In genomic region chr14:91252901-91253794, GRCh38 we compare ENCODE assay signal across 8 cellular contexts. TPM values are rescaled to one million over a fixed set of nuclear protein-coding genes. Genes with fewer than 3 reads are reported as not detected.
DNase-seq lines count a peak whose midpoint lies in the region; ATAC-seq and TF ChIP-seq lines count a peak whose summit lies in the region.

No MANE protein-coding gene starts in this region.

- H3K36me3 Mint-ChIP-seq in CD14-positive monocyte, result peaks cover 0 to 4% of the 10 kb centered on the region in 2 donors
- H3K36me3 Mint-ChIP-seq in mesothelial cell of epicardium, result no peaks in the 10 kb centered on the region

- 0 out of 2 replicates have a peak, but pooled peaks cover 8% of the 10 kb centered on the region for H3K4me1 ChIP-seq in HEK293 (ENCODE audit: control insufficient read depth, insufficient read depth, low read length)
- H3K4me1 ChIP-seq in ectodermal cell (ENCODE audit: control insufficient read depth, insufficient read depth, low read length), result peaks cover 15% of the 10 kb centered on the region
- peaks cover 46 to 63% (median 53%) of the 10 kb centered on the region in 4 donors for H3K4me1 ChIP-seq in upper lobe of left lung

- intact Hi-C loops in CD14-positive monocyte (cut with micrococcal nuclease), result no loop called here

- WGBS in ectodermal cell, 2 experiments, result 1 to 2% methylated on average over 95 of the region's 95 CpGs
- WGBS in upper lobe of left lung, 2 donors, result 5 to 72% methylated on average over 3 to 20 of the region's 95 CpGs

- peaks cover 29 to 49% (median 39%) of the 10 kb centered on the region in 3 donors for H3K27me3 Mint-ChIP-seq in CD14-positive monocyte (ENCODE audit: low read depth in 3 of 3)
- peaks cover 10% of the 10 kb centered on the region for H3K27me3 Mint-ChIP-seq in mesothelial cell of epicardium (ENCODE audit: low read depth)

- POLR2A ChIA-PET in HEK293 (lab: Yijun Ruan, JAX), result no interaction called here

- H3K9me3 Mint-ChIP-seq in CD14-positive monocyte, result peaks cover 0 to 3% (median 0%) of the 10 kb centered on the region in 7 donors
- no peaks in the 10 kb centered on the region for H3K9me3 Mint-ChIP-seq in mesothelial cell of epicardium

- ATAC-seq in upper lobe of left lung (ENCODE audit: low FRiP score in 2 of 2), result peak in 1 of 2 donors; percentile 85
- ATAC-seq in GM21515 (IDR thresholded peaks at IDR 0.05; ENCODE audit: unreplicated experiment), result no peak

- no peak for TF ChIP-seq CTCF in CD14-positive monocyte (IDR thresholded peaks at IDR 0.05)
- TF ChIP-seq CTCF in HEK293 (tag by site-specific recombination; IDR thresholded peaks at IDR 0.05), result peak; percentile 49
- TF ChIP-seq CTCF in VCaP (conservative IDR thresholded peaks at IDR 0.05), result peak; percentile 22
- no peak for TF ChIP-seq CTCF in mesothelial cell of epicardium (IDR thresholded peaks at IDR 0.05; ENCODE audit: unreplicated experiment)
- TF ChIP-seq CTCF in upper lobe of left lung (IDR thresholded peaks at IDR 0.05), result peak in 1 of 6 experiments; percentile 5

- H3K4me3 ChIP-seq in HEK293 (ENCODE audit: low read depth, low read length) (peak overlapping the region; percentile 44), ectodermal cell (ENCODE audit: insufficient read depth, low read depth, low read length) (peak overlapping the region; percentile 62), upper lobe of left lung (peak overlapping the region; percentile 38 to 68 (median 60))

- TF ChIP-seq POLR2A in upper lobe of left lung (IDR thresholded peaks at IDR 0.05), result no peak

- DNase-seq in CD14-positive monocyte (ENCODE audit: low spot score) (no peak), mesothelial cell of epicardium (ENCODE audit: low spot score in 2 of 2, unreplicated experiment in 2 of 2) (peak in 1 of 2 experiments; percentile 53), upper lobe of left lung (peak; percentile 58 to 94), NCI-H526 treated with DMSO at 0.1 percent for 48 hours (lab: John Stamatoyannopoulos, UW) (no peak)

- no peak for TF ChIP-seq EP300 in upper lobe of left lung (IDR thresholded peaks at IDR 0.05)

- peaks cover 36% of the 10 kb centered on the region for H3K4me1 Mint-ChIP-seq in CD14-positive monocyte
- H3K4me1 Mint-ChIP-seq in mesothelial cell of epicardium, result peaks cover 30% of the 10 kb centered on the region

- CTCF ChIA-PET in HEK293 (lab: Yijun Ruan, JAX), result interaction anchor here (0.6 to 1.4 kb wide), 3 partner anchors 8 to 76 kb away, joined by 3 to 4 read pairs (median 3); partner anchors contain the start of gene GPR68

- no peak overlapping the region for H3K27ac Mint-ChIP-seq in CD14-positive monocyte
- H3K27ac Mint-ChIP-seq in mesothelial cell of epicardium, result no peak overlapping the region

- H3K4me3 Mint-ChIP-seq in CD14-positive monocyte (peak overlapping the region; percentile 70 to 81), mesothelial cell of epicardium (peak overlapping the region; percentile 75)

- H3K27ac ChIP-seq in HEK293 (ENCODE audit: extremely low read depth, low read depth, low read length) (peak overlapping the region; percentile 72; the same call in 1 of the 2 replicates), VCaP (peak overlapping the region; percentile 75), ectodermal cell (ENCODE audit: insufficient read depth, low read depth, low read length, poor library complexity, severe bottlenecking) (no peak overlapping the region), upper lobe of left lung (peak overlapping the region; percentile 65 to 83 (median 80))

- H3K27me3 ChIP-seq in ectodermal cell (ENCODE audit: control insufficient read depth, insufficient read depth, low read length, poor library complexity, severe bottlenecking) (peaks cover 32% of the 10 kb centered on the region), upper lobe of left lung (no peaks in the 10 kb centered on the region)

- no peaks in the 10 kb centered on the region for H3K9me3 ChIP-seq in HEK293 (ENCODE audit: control insufficient read depth, insufficient read depth, low read depth, low read length)
- no peaks in the 10 kb centered on the region for H3K9me3 ChIP-seq in ectodermal cell (ENCODE audit: control insufficient read depth, low read length)
- no peaks in the 10 kb centered on the region for H3K9me3 ChIP-seq in upper lobe of left lung

- H3K36me3 ChIP-seq in HEK293 (ENCODE audit: control insufficient read depth in 2 of 2, insufficient read depth in 1 of 2, low read length in 2 of 2) (no peaks in the 10 kb centered on the region), ectodermal cell (ENCODE audit: control insufficient read depth, insufficient read depth, low read length) (no peaks in the 10 kb centered on the region), upper lobe of left lung (no peaks in the 10 kb centered on the region)

TF ChIP-seq in HEK293, 187 proteins besides CTCF, POLR2A, EP300 and RAD21 (continues in another document):
- no peak for TF ChIP-seq GLI4 (tag by site-specific recombination; IDR thresholded peaks at IDR 0.05)
- no peak for TF ChIP-seq ZNF121 (tag by site-specific recombination; IDR thresholded peaks at IDR 0.05)
- TF ChIP-seq, protein P1, sequence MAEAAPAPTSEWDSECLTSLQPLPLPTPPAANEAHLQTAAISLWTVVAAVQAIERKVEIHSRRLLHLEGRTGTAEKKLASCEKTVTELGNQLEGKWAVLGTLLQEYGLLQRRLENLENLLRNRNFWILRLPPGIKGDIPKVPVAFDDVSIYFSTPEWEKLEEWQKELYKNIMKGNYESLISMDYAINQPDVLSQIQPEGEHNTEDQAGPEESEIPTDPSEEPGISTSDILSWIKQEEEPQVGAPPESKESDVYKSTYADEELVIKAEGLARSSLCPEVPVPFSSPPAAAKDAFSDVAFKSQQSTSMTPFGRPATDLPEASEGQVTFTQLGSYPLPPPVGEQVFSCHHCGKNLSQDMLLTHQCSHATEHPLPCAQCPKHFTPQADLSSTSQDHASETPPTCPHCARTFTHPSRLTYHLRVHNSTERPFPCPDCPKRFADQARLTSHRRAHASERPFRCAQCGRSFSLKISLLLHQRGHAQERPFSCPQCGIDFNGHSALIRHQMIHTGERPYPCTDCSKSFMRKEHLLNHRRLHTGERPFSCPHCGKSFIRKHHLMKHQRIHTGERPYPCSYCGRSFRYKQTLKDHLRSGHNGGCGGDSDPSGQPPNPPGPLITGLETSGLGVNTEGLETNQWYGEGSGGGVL (tag by site-specific recombination; IDR thresholded peaks at IDR 0.05), result no peak
- TF ChIP-seq ZSCAN23 (tag by site-specific recombination; IDR thresholded peaks at IDR 0.05), result no peak
- TF ChIP-seq ZNF654 (tag by site-specific recombination; IDR thresholded peaks at IDR 0.05; ENCODE audit: low read depth), result no peak
- TF ChIP-seq SP7 (tag by site-specific recombination; IDR thresholded peaks at IDR 0.05), result peak; percentile 42; the same call in 1 of the 2 replicates
- no peak for TF ChIP-seq ZNF548 (tag by site-specific recombination; IDR thresholded peaks at IDR 0.05)
- no peak for TF ChIP-seq ZSCAN16 (tag by site-specific recombination; IDR thresholded peaks at IDR 0.05)
- no peak for TF ChIP-seq ZNF24 (tag by site-specific recombination; IDR thresholded peaks at IDR 0.05)
- TF ChIP-seq ZNF830 (tag by site-specific recombination; IDR thresholded peaks at IDR 0.05; ENCODE audit: low read depth), result no peak
- TF ChIP-seq ZNF600 (tag by site-specific recombination; IDR thresholded peaks at IDR 0.05), result no peak
- no peak for TF ChIP-seq ZNF433 (tag by site-specific recombination; IDR thresholded peaks at IDR 0.05; ENCODE audit: low read depth)
- no peak for TF ChIP-seq ZNF514 (tag by site-specific recombination; IDR thresholded peaks at IDR 0.05)
- TF ChIP-seq ZNF530 (tag by site-specific recombination; IDR thresholded peaks at IDR 0.05; ENCODE audit: low read depth), result no peak
- TF ChIP-seq ZNF423 (tag by site-specific recombination; IDR thresholded peaks at IDR 0.05), result no peak
- no peak for TF ChIP-seq ZBTB17 (tag by site-specific recombination; IDR thresholded peaks at IDR 0.05)
- no peak for TF ChIP-seq ZNF155 (tag by site-specific recombination; IDR thresholded peaks at IDR 0.05)
- TF ChIP-seq ZSCAN4 (tag by site-specific recombination; IDR thresholded peaks at IDR 0.05), result no peak
- TF ChIP-seq ZNF707 (tag by site-specific recombination; IDR thresholded peaks at IDR 0.05), result no peak
- no peak for TF ChIP-seq ZBTB44 (tag by site-specific recombination; IDR thresholded peaks at IDR 0.05)
- no peak for TF ChIP-seq SP3 (tag by site-specific recombination; IDR thresholded peaks at IDR 0.05)
- no peak for TF ChIP-seq ZNF366 (tag by site-specific recombination; conservative IDR thresholded peaks at IDR 0.05)

RNA-seq across cellular contexts. Expression of gene GPR68, which starts 8.6 kb away (rescaled TPM):
- polyA plus RNA-seq in CD14-positive monocyte, result under 1 TPM in 1 of 2 donors, not detected in 1; 0.05 TPM
- polyA plus RNA-seq in ectodermal cell (2013, experiment 1 of 4), result 0.28 TPM
- 0.46 TPM for polyA plus RNA-seq in ectodermal cell (2013, experiment 2 of 4)
- 0.48 TPM for polyA plus RNA-seq in ectodermal cell (2013, experiment 3 of 4)
- 0.65 TPM for polyA plus RNA-seq in ectodermal cell (2013, experiment 4 of 4)
- 0.79 to 1.2 TPM (median 1.1 TPM) in 3 replicates for total RNA-seq in mesothelial cell of epicardium
- total RNA-seq in upper lobe of left lung, result 1 to 10 TPM; 1.2 to 8.4 (median 3.3) TPM

Comparison
In these comparisons a context has a peak if more than half of its experiments do, and no peak if none do; other contexts are left out.
1. DNase-seq: peak in upper lobe of left lung (2 of 2); none in CD14-positive monocyte (single experiment) and NCI-H526 treated with DMSO at 0.1 percent for 48 hours (single experiment).
2. CTCF ChIP-seq: peak in HEK293 (single experiment) and VCaP (single experiment); none in CD14-positive monocyte (single experiment) and mesothelial cell of epicardium (single experiment).
3. Peak in every context shown above with its lines, with median percentiles within 50 percentile points of each other: H3K4me3 ChIP-seq.